ENCODE assay signal across 12 cellular contexts in genomic region chr14:61586539-61587396, GRCh38.
A peak's percentile ranks its signal among the peaks of the same experiment; 100 is the strongest.
DNase-seq lines count a peak whose midpoint lies in the region; ATAC-seq, FAIRE-seq and TF ChIP-seq lines count a peak whose summit lies in the region.
"Had no signal": no experiment of that assay in that cellular context is flagged by ENCODE, and none has a peak within 500 bp of the region (broad histone marks: within the 10 kb centered on the region; RNA-seq: fewer than 3 reads in every experiment).

No MANE protein-coding gene starts in this region.

- H3K36me3 ChIP-seq in GM23248 (ENCODE audit: low read depth) (no peaks in the 10 kb centered on the region), body of pancreas (replicated peaks in 1 of 2; ENCODE audit: insufficient read depth in 1 of 2, low read depth in 2 of 2) (no peaks in the 10 kb centered on the region), skeletal muscle satellite cell (ENCODE audit: insufficient read depth, low read length) (no peaks in the 10 kb centered on the region)

- H3K4me3 ChIP-seq in GM23248 (peak overlapping the region; percentile 33), body of pancreas (no peak overlapping the region), skeletal muscle satellite cell (ENCODE audit: low read length) (no peak overlapping the region)

- H3K27me3 Mint-ChIP-seq in immature natural killer cell (ENCODE audit: low read depth in 3 of 3) = peaks cover 0 to 4% (median 3%) of the 10 kb centered on the region in 3 donors

- no peak overlapping the region for H2AFZ ChIP-seq in GM23248

- peaks cover 63% of the 10 kb centered on the region for H3K4me1 ChIP-seq in GM23248 (ENCODE audit: insufficient read depth)
- H3K4me1 ChIP-seq in body of pancreas = peaks cover 33% of the 10 kb centered on the region
- peaks cover 69% of the 10 kb centered on the region for H3K4me1 ChIP-seq in skeletal muscle satellite cell (ENCODE audit: control insufficient read depth, insufficient read depth, low read length)

- peak overlapping the region; percentile 73 for H3K4me2 ChIP-seq in GM23248 (ENCODE audit: unreplicated experiment)
- H3K4me2 ChIP-seq in skeletal muscle satellite cell (ENCODE audit: low read length) = peak overlapping the region; percentile 41

- no peaks in the 10 kb centered on the region for H3K27me3 ChIP-seq in GM23248 (replicated peaks; ENCODE audit: insufficient read depth)
- no peaks in the 10 kb centered on the region for H3K27me3 ChIP-seq in body of pancreas
- no peaks in the 10 kb centered on the region for H3K27me3 ChIP-seq in skeletal muscle satellite cell (ENCODE audit: control insufficient read depth, insufficient read depth, low read length)

- peak overlapping the region in 1 of 6 donors; percentile 21 for H3K27ac Mint-ChIP-seq in immature natural killer cell
- H3K27ac Mint-ChIP-seq: CD4-positive, CD25-positive, alpha-beta regulatory T cell had no signal

- H3K9ac ChIP-seq in GM23248 (peak overlapping the region; percentile 79), skeletal muscle satellite cell (ENCODE audit: low read depth, low read length) (peak overlapping the region; percentile 83)

- WGBS in GM23248 (ENCODE audit: low coverage in 1 of 2, low lambda C conversion rate in 2 of 2, missing lambda C conversion rate in 2 of 2), 2 experiments = 43 to 53% methylated on average over 7 of the region's 7 CpGs
- WGBS in body of pancreas, 2 donors = 82 to 86% methylated on average over 7 of the region's 7 CpGs

- H3K9me3 Mint-ChIP-seq in immature natural killer cell = no peaks in the 10 kb centered on the region

- in situ Hi-C loops in GM23248 (cut with MboI) = no loop called here

- peak; percentile 3 for ATAC-seq in body of pancreas
- peak; percentile 20 for ATAC-seq in left ventricle myocardium superior

- H3K79me2 ChIP-seq in GM23248 (ENCODE audit: insufficient read depth) = peaks cover 54% of the 10 kb centered on the region

- FAIRE-seq in GM12891 (lab: Jason Lieb, UNC) = no peak

- no peaks in the 10 kb centered on the region for H4K20me1 ChIP-seq in GM23248 (ENCODE audit: insufficient read depth)

- H3K9me2 ChIP-seq in GM23248 (ENCODE audit: insufficient read depth) = no peaks in the 10 kb centered on the region

- H3K27ac ChIP-seq in GM23248 (peak overlapping the region; percentile 97), body of pancreas (peak overlapping the region in 3 of 4 donors; percentile 58 to 78 (median 67))

- peaks cover 59% of the 10 kb centered on the region for H3F3A ChIP-seq in GM23248 (ENCODE audit: insufficient read depth)

- H3K36me3 Mint-ChIP-seq in immature natural killer cell = peaks cover 0 to 4% (median 0%) of the 10 kb centered on the region in 3 donors
- H3K36me3 Mint-ChIP-seq: CD4-positive, CD25-positive, alpha-beta regulatory T cell had no signal

- H3K9me3 ChIP-seq in GM23248 (ENCODE audit: low read depth) (no peaks in the 10 kb centered on the region), body of pancreas (no peaks in the 10 kb centered on the region), skeletal muscle satellite cell (replicated peaks; ENCODE audit: low read length) (no peaks in the 10 kb centered on the region)

- no peak for TF ChIP-seq POLR2A in body of pancreas (IDR thresholded peaks at IDR 0.05)
- no peak for TF ChIP-seq POLR2A in GM12891 (IDR thresholded peaks at IDR 0.05; ENCODE audit: low read depth, low read length)

- H3K4me3 Mint-ChIP-seq in immature natural killer cell = no peak overlapping the region
- H3K4me3 Mint-ChIP-seq: CD4-positive, CD25-positive, alpha-beta regulatory T cell had no signal

- intact Hi-C loops in body of pancreas (cut with DNase I) (no loop called here), left ventricle myocardium superior (cut with micrococcal nuclease) (no loop called here)

- no peak for TF ChIP-seq CTCF in body of pancreas (IDR thresholded peaks at IDR 0.05)

- DNase-seq in GM23248 = peak; percentile 91
- no peak for DNase-seq in body of pancreas
- DNase-seq in left ventricle myocardium superior = no peak
- no peak for DNase-seq in NCI-H2107 treated with DMSO at 0.1 percent for 48 hours (lab: John Stamatoyannopoulos, UW; ENCODE audit: unreplicated experiment)
- no peak for DNase-seq in GM12891 (ENCODE audit: insufficient read length, low spot score)
- DNase-seq in activated gamma-delta T cell (lab: John Stamatoyannopoulos, UW) = no peak
- no peak for DNase-seq in immature natural killer cell
- DNase-seq: activated CD4-positive, alpha-beta T cell treated with anti-CD3 and anti-CD28 coated beads, Interleukin-2, amount 50 U/mL, for 1 hour; activated naive CD4-positive, alpha-beta T cell; CD4-positive, CD25-positive, alpha-beta regulatory T cell; SW 1271 had no signal

- peaks cover 10 to 12% of the 10 kb centered on the region in 2 donors for H3K4me1 Mint-ChIP-seq in immature natural killer cell

TF ChIP-seq in GM12891, 5 proteins besides CTCF, POLR2A, EP300 and RAD21:
- TF ChIP-seq POU2F2 (IDR thresholded peaks at IDR 0.05; ENCODE audit: low read depth, low read length) (no peak), SPI1 (IDR thresholded peaks at IDR 0.05; ENCODE audit: low read depth, low read length) (no peak), PAX5 (IDR thresholded peaks at IDR 0.05; ENCODE audit: insufficient read depth, low read length, severe bottlenecking) (no peak), TAF1 (IDR thresholded peaks at IDR 0.05; ENCODE audit: low read depth, low read length) (no peak), POLR2AphosphoS5 (IDR thresholded peaks at IDR 0.05; ENCODE audit: low read depth, low read length) (no peak)
